ENCODE assay signal across 18 cellular contexts in genomic region chr20:34068001-34068400, GRCh38. TPM values are rescaled to one million over a fixed set of nuclear protein-coding genes. Genes with fewer than 3 reads are reported as not detected.
DNase-seq lines count a peak whose midpoint lies in the region; ATAC-seq and TF ChIP-seq lines count a peak whose summit lies in the region.
"Had no signal": no experiment of that assay in that cellular context is flagged by ENCODE, and none has a peak within 500 bp of the region (broad histone marks: within the 10 kb centered on the region; RNA-seq: fewer than 3 reads in every experiment).

No MANE protein-coding gene starts in this region.

- H2BK15ac ChIP-seq in mesendoderm (replicated peaks; ENCODE audit: low read depth) = no peak overlapping the region

- no peaks in the 10 kb centered on the region for H3K27me3 Mint-ChIP-seq in natural killer cell (ENCODE audit: low read depth in 2 of 2)
- H3K27me3 Mint-ChIP-seq in natural killer cell treated with Interleukin-12 subunit alpha and Interleukin-12 subunit beta and Interleukin-15 and Interleukin-18, amount 100 ng/mL, for 72 hours = no peaks in the 10 kb centered on the region
- H3K27me3 Mint-ChIP-seq in WTC11 (ENCODE audit: low read depth) = no peaks in the 10 kb centered on the region

- POLR2A ChIA-PET in WTC11 (lab: Charles Lee) = interaction anchor here (0.6 to 1.4 kb wide), 4 partner anchors 33 to 253 kb away, joined by 3 to 5 read pairs (median 4); partner anchors contain the start of genes EIF2S2 and RALY

- H3K9ac ChIP-seq in mesendoderm (ENCODE audit: low read length) = no peak overlapping the region

- in situ Hi-C loops in ACHN (cut with HindIII; ENCODE audit: low pct_ligation_motif_present, low pct_unique_long_range_greater_than_20kb, low sequenced_read_pairs) = no loop called here

- no peak overlapping the region for H3K56ac ChIP-seq in mesendoderm (ENCODE audit: low read length)

- no peak overlapping the region for H2BK120ac ChIP-seq in mesendoderm (ENCODE audit: low read depth, low read length)

- peaks cover 1% of the 10 kb centered on the region for H3K4me1 ChIP-seq in mesendoderm (ENCODE audit: control insufficient read depth, low read depth, low read length)
- H3K4me1 ChIP-seq: Caco-2, colonic mucosa had no signal

- DNase-seq in natural killer cell = no peak
- DNase-seq in natural killer cell treated with Interleukin-12 subunit alpha and Interleukin-12 subunit beta and Interleukin-15 and Interleukin-18, amount 100 ng/mL, for 72 hours (ENCODE audit: low spot score) = no peak
- DNase-seq in WTC11 (ENCODE audit: low spot score) = no peak
- DNase-seq in mesendoderm = peak; percentile 67
- no peak for DNase-seq in ACHN
- DNase-seq in T-helper 9 cell = no peak
- no peak for DNase-seq in AG08396 (ENCODE audit: low spot score)
- DNase-seq: colonic mucosa, DND-41, NCI-H1694 treated with DMSO at 0.1 percent for 48 hours, pancreas, RPMI8226 had no signal

- H3K27me3 ChIP-seq in mesendoderm (ENCODE audit: insufficient read depth, low read length, poor library complexity) = no peaks in the 10 kb centered on the region
- H3K27me3 ChIP-seq: colonic mucosa, pancreas, vagina had no signal

- peak overlapping the region; percentile 81 to 82 for H3K27ac Mint-ChIP-seq in natural killer cell
- H3K27ac Mint-ChIP-seq in natural killer cell treated with Interleukin-12 subunit alpha and Interleukin-12 subunit beta and Interleukin-15 and Interleukin-18, amount 100 ng/mL, for 72 hours = peak overlapping the region in 1 of 2 donors; percentile 70
- no peak overlapping the region; the same call in 1 of the 2 replicates for H3K27ac Mint-ChIP-seq in WTC11

- H3K36me3 ChIP-seq in mesendoderm (ENCODE audit: control insufficient read depth, insufficient read depth, low read length) = no peaks in the 10 kb centered on the region
- H3K36me3 ChIP-seq: pancreas had no signal

- intact Hi-C loops in natural killer cell (cut with micrococcal nuclease) = loop anchor here (5.0 kb wide), 2 partner anchors 44 to 76 kb away; partner anchors contain the start of genes EIF2S2 and RALY

- CTCF ChIA-PET in WTC11 (lab: Charles Lee) = interaction anchor here (0.6 to 4.6 kb wide), 25 partner anchors 9 to 808 kb away, joined by 3 to 70 read pairs (median 6); partner anchors contain the start of gene EIF2S2

- H3K36me3 Mint-ChIP-seq in natural killer cell = no peaks in the 10 kb centered on the region
- H3K36me3 Mint-ChIP-seq in natural killer cell treated with Interleukin-12 subunit alpha and Interleukin-12 subunit beta and Interleukin-15 and Interleukin-18, amount 100 ng/mL, for 72 hours = peaks cover 4% of the 10 kb centered on the region
- H3K36me3 Mint-ChIP-seq in WTC11 = 0 out of 2 replicates have a peak, but pooled peaks cover under 1% of the 10 kb centered on the region

- no peak overlapping the region for H4K5ac ChIP-seq in mesendoderm (ENCODE audit: low read length)

- H4K8ac ChIP-seq in mesendoderm (ENCODE audit: low read depth, low read length) = no peak overlapping the region

- no peak overlapping the region for H2AK5ac ChIP-seq in mesendoderm (ENCODE audit: low read length)

- no peak overlapping the region for H3K23ac ChIP-seq in mesendoderm (ENCODE audit: low read length)

- ATAC-seq in natural killer cell (no peak), WTC11 (peak; percentile 22; the same call in 1 of the 2 replicates)
- no peak for ATAC-seq in natural killer cell treated with Interleukin-12 subunit alpha and Interleukin-12 subunit beta and Interleukin-15 and Interleukin-18, amount 100 ng/mL, for 72 hours
- ATAC-seq: GM12878, HCT116, pancreas, sciatic nerve had no signal

- H3K4me3 ChIP-seq in mesendoderm (ENCODE audit: low read length) = no peak overlapping the region
- H3K4me3 ChIP-seq: colonic mucosa, GM12878, pancreas, SK-N-MC, vagina had no signal

- H2BK5ac ChIP-seq in mesendoderm (ENCODE audit: low read length) = no peak overlapping the region

- H3K79me1 ChIP-seq in mesendoderm (ENCODE audit: low read length) = peaks cover 37% of the 10 kb centered on the region

- H3K4me1 Mint-ChIP-seq in natural killer cell (peaks cover 66 to 73% of the 10 kb centered on the region in 2 donors), WTC11 (peaks cover 40% of the 10 kb centered on the region)
- peaks cover 32 to 45% of the 10 kb centered on the region in 2 donors for H3K4me1 Mint-ChIP-seq in natural killer cell treated with Interleukin-12 subunit alpha and Interleukin-12 subunit beta and Interleukin-15 and Interleukin-18, amount 100 ng/mL, for 72 hours (ENCODE audit: low read depth in 2 of 2)

- no peaks in the 10 kb centered on the region for H3K9me3 Mint-ChIP-seq in natural killer cell
- H3K9me3 Mint-ChIP-seq in natural killer cell treated with Interleukin-12 subunit alpha and Interleukin-12 subunit beta and Interleukin-15 and Interleukin-18, amount 100 ng/mL, for 72 hours = no peaks in the 10 kb centered on the region
- no peaks in the 10 kb centered on the region for H3K9me3 Mint-ChIP-seq in WTC11

- H3K4ac ChIP-seq in mesendoderm (ENCODE audit: low read depth, low read length) = no peak overlapping the region

- H3K4me2 ChIP-seq in mesendoderm (ENCODE audit: low read length) = no peak overlapping the region

- WGBS in mesendoderm (ENCODE audit: extremely low coverage, insufficient coverage, low lambda C conversion rate) = no CpG with 5 or more reads among the region's 1 CpG

- H3K79me2 ChIP-seq in mesendoderm (ENCODE audit: control insufficient read depth, insufficient read depth, low read length) = peaks cover 7% of the 10 kb centered on the region

- H3K27ac ChIP-seq in mesendoderm (ENCODE audit: low read depth, low read length) = no peak overlapping the region
- H3K27ac ChIP-seq: pancreas, SK-N-MC, vagina had no signal

- H3K4me3 Mint-ChIP-seq in natural killer cell (no peak overlapping the region), WTC11 (0 out of 2 replicates have a peak overlapping the region, but pooled peaks have one; percentile 0)
- H3K4me3 Mint-ChIP-seq in natural killer cell treated with Interleukin-12 subunit alpha and Interleukin-12 subunit beta and Interleukin-15 and Interleukin-18, amount 100 ng/mL, for 72 hours = no peak overlapping the region

- no peak overlapping the region for H3K18ac ChIP-seq in mesendoderm (ENCODE audit: low read length)

- TF ChIP-seq CTCF in natural killer cell (IDR thresholded peaks at IDR 0.05) (no peak), WTC11 (IDR thresholded peaks at IDR 0.05) (no peak)

TF ChIP-seq in WTC11, 78 proteins besides CTCF, POLR2A, EP300 and RAD21:
- TF ChIP-seq RELA (CRISPR knock-in tag; IDR thresholded peaks at IDR 0.05; ENCODE audit: borderline replicate concordance) (no peak), ATF3 (CRISPR knock-in tag; conservative IDR thresholded peaks at IDR 0.05) (no peak), PRRX2 (CRISPR knock-in tag; IDR thresholded peaks at IDR 0.05) (no peak), IRF1 (CRISPR knock-in tag; IDR thresholded peaks at IDR 0.05) (no peak), KAT7 (CRISPR knock-in tag; IDR thresholded peaks at IDR 0.05; ENCODE audit: borderline replicate concordance) (no peak), AFF4 (CRISPR knock-in tag; IDR thresholded peaks at IDR 0.05; ENCODE audit: borderline replicate concordance) (no peak)

RNA-seq across cellular contexts. Expression of gene EIF2S2, which starts 44.0 kb away (rescaled TPM):
- total RNA-seq in natural killer cell = 10 to 100 TPM; 17.6 to 20.0 (median 17.6) TPM
- total RNA-seq in natural killer cell treated with Interleukin-12 subunit alpha and Interleukin-12 subunit beta and Interleukin-15 and Interleukin-18, amount 100 ng/mL, for 72 hours = 10 to 100 TPM; 97.6 to 99.8 TPM
- 103 to 124 TPM (median 104 TPM) in 3 replicates for total RNA-seq in WTC11 (2021)
- 307 TPM for polyA plus RNA-seq in mesendoderm (2013, experiment 1 of 2)
- 307 TPM for polyA plus RNA-seq in mesendoderm (2013, experiment 2 of 2)
